8 cellular contexts compared by ENCODE assay signal in genomic region chr14:24141030-24141880, GRCh38. TPM values are rescaled to one million over a fixed set of nuclear protein-coding genes. Genes with fewer than 3 reads are reported as not detected.
A peak's percentile ranks its signal among the peaks of the same experiment; 100 is the strongest.
DNase-seq lines count a peak whose midpoint lies in the region; ATAC-seq, FAIRE-seq and TF ChIP-seq lines count a peak whose summit lies in the region.

TSS of gene EMC9 (minus strand) at chr14:24141591. CDS start at chr14:24141304, 287 bp downstream.

- ATAC-seq in HG02840 (IDR thresholded peaks at IDR 0.05; ENCODE audit: low FRiP score, unreplicated experiment) (peak; percentile 79), T-cell (replicated peaks in 1 of 4) (peak; percentile 90 to 93 (median 90))

- H3K27ac Mint-ChIP-seq in T-cell, result peak within 1 kb of the TSS; percentile 90 to 92
- peak within 1 kb of the TSS; percentile 89 for H3K27ac Mint-ChIP-seq in type B pancreatic cell

- H3K23ac ChIP-seq in trophoblast cell (ENCODE audit: low read length), result no peak within 1 kb of the TSS

- H3K4me3 ChIP-seq in trophoblast cell (ENCODE audit: low read depth, low read length), result peak within 1 kb of the TSS; percentile 94

- H3K27ac ChIP-seq in adipose tissue (ENCODE audit: low read depth, low read length) (peak within 1 kb of the TSS; percentile 61), trophoblast cell (ENCODE audit: low read depth, low read length) (peak within 1 kb of the TSS; percentile 84)

- peaks cover 1% of the 10 kb centered on the region for H3K9me3 ChIP-seq in trophoblast cell (ENCODE audit: insufficient read depth, low read depth, low read length)

- peak within 1 kb of the TSS; percentile 95 for H3K18ac ChIP-seq in trophoblast cell (ENCODE audit: low read length)

- peak within 1 kb of the TSS; percentile 92 for H3K4ac ChIP-seq in trophoblast cell (ENCODE audit: low read depth, low read length)

- H3K4me2 ChIP-seq in trophoblast cell (ENCODE audit: low read length), result peak within 1 kb of the TSS; percentile 90

- peak; percentile 72 for TF ChIP-seq CTCF in type B pancreatic cell (conservative IDR thresholded peaks at IDR 0.05)

- H3K4me1 ChIP-seq in trophoblast cell (ENCODE audit: control insufficient read depth in 1 of 2, insufficient read depth in 2 of 2, low read length in 2 of 2), result peaks cover 8 to 15% of the 10 kb centered on the region in 2 experiments

- H3K36me3 Mint-ChIP-seq in T-cell, result peaks cover 33% of the 10 kb centered on the region
- peaks cover 20% of the 10 kb centered on the region for H3K36me3 Mint-ChIP-seq in type B pancreatic cell

- peak within 1 kb of the TSS; percentile 65 for H2BK120ac ChIP-seq in trophoblast cell (ENCODE audit: insufficient read depth, low read length, poor library complexity)

- H3K79me1 ChIP-seq in trophoblast cell (ENCODE audit: low read length), result peaks cover 13% of the 10 kb centered on the region

- peak within 1 kb of the TSS; percentile 48 for H4K12ac ChIP-seq in trophoblast cell (ENCODE audit: low read depth, low read length)

- peak; percentile 82 for FAIRE-seq in GM12891 (lab: Jason Lieb, UNC)

- peaks cover 80 to 84% (median 81%) of the 10 kb centered on the region in 3 donors for H3K4me1 Mint-ChIP-seq in T-cell
- H3K4me1 Mint-ChIP-seq in type B pancreatic cell (ENCODE audit: unreplicated experiment), result peaks cover 44% of the 10 kb centered on the region

- H2BK12ac ChIP-seq in trophoblast cell (ENCODE audit: low read length), result no peak within 1 kb of the TSS

- peak within 1 kb of the TSS; percentile 83 for H4K91ac ChIP-seq in trophoblast cell (ENCODE audit: low read depth, low read length)

- H3K4me3 Mint-ChIP-seq in T-cell (peak within 1 kb of the TSS; percentile 85 to 97 (median 88)), type B pancreatic cell (peak within 1 kb of the TSS; percentile 89)

- H3K79me2 ChIP-seq in trophoblast cell (ENCODE audit: control insufficient read depth, insufficient read depth, low read length, poor library complexity), result peaks cover 8% of the 10 kb centered on the region

- no peaks in the 10 kb centered on the region for H3K27me3 ChIP-seq in trophoblast cell (ENCODE audit: insufficient read depth, low read length)

- H3K14ac ChIP-seq in trophoblast cell (ENCODE audit: low read length), result peak within 1 kb of the TSS; percentile 95

- TF ChIP-seq POLR2A in GM12891 (IDR thresholded peaks at IDR 0.05; ENCODE audit: low read depth, low read length), result peak; percentile 78; the same call in 1 of the 2 replicates

- H2AK5ac ChIP-seq in trophoblast cell (ENCODE audit: low read length), result peak within 1 kb of the TSS; percentile 67

- H3K9ac ChIP-seq in trophoblast cell (ENCODE audit: low read length), result peak within 1 kb of the TSS; percentile 88

- H3K9me3 Mint-ChIP-seq in T-cell (no peaks in the 10 kb centered on the region), type B pancreatic cell (no peaks in the 10 kb centered on the region)

- peaks cover 23% of the 10 kb centered on the region in 2 experiments for H3K36me3 ChIP-seq in trophoblast cell (ENCODE audit: control insufficient read depth in 1 of 2, insufficient read depth in 2 of 2, low read length in 2 of 2)

- CTCF ChIA-PET in T-cell (lab: Charles Lee), result interaction anchor here (0.6 to 2.2 kb wide), 5 partner anchors 20 to 167 kb away, joined by 3 to 13 read pairs (median 7); partner anchors contain the start of genes CIDEB (in 1 of the 2), DCAF11 (in 1 of the 2), IRF9 (in 1 of the 2) and NRL (in 1 of the 2)

- 0 to 1% (median 0%) methylated on average over 64 to 68 of the region's 68 CpGs for WGBS in adipose tissue, 3 donors
- no CpG with 5 or more reads among the region's 68 CpGs for WGBS in trophoblast cell (ENCODE audit: extremely low coverage, insufficient coverage, insufficient read length)

- POLR2A ChIA-PET in T-cell (lab: Charles Lee), result interaction anchor here (0.5 to 1.0 kb wide), 8 partner anchors 20 to 1046 kb away, joined by 3 to 15 read pairs (median 4); partner anchors contain the start of genes ACIN1 (in 1 of the 2), C14orf119 (in 1 of the 2), DCAF11 (in 1 of the 2) and IRF9 (in 1 of the 2)

- H3K27me3 Mint-ChIP-seq in T-cell (no peaks in the 10 kb centered on the region), type B pancreatic cell (no peaks in the 10 kb centered on the region)

- intact Hi-C loops in cardiac septum (cut with DNase I), result loop anchor here (2.0 to 5.0 kb wide), 2 partner anchors 26 to 56 kb away; partner anchors contain the start of genes DCAF11, NRL and TM9SF1

- peak; percentile 96 for DNase-seq in GM12891 (ENCODE audit: insufficient read length, low spot score)
- peak; percentile 99 for DNase-seq in NCI-H1436 treated with DMSO at 0.1 percent for 48 hours (lab: John Stamatoyannopoulos, UW)
- peak; percentile 98 to 100 (median 99) for DNase-seq in T-cell
- DNase-seq in cardiac septum (ENCODE audit: low spot score), result peak; percentile 100
- peak; percentile 100 for DNase-seq in trophoblast cell
- peak; percentile 99 for DNase-seq in type B pancreatic cell (ENCODE audit: extremely low spot score, unreplicated experiment)

- peak within 1 kb of the TSS; percentile 81 for H2BK5ac ChIP-seq in trophoblast cell (ENCODE audit: low read depth, low read length, poor library complexity)

- peak within 1 kb of the TSS; percentile 93 for H4K8ac ChIP-seq in trophoblast cell (ENCODE audit: low read depth, low read length)

- peak within 1 kb of the TSS; percentile 77 for H2AFZ ChIP-seq in trophoblast cell (ENCODE audit: insufficient read depth, low read length, poor library complexity)

TF ChIP-seq in GM12891, 5 proteins besides CTCF, POLR2A, EP300 and RAD21:
- TF ChIP-seq TAF1 (IDR thresholded peaks at IDR 0.05; ENCODE audit: low read depth, low read length), result peak; percentile 7
- TF ChIP-seq POU2F2 (IDR thresholded peaks at IDR 0.05; ENCODE audit: low read depth, low read length), result peak; percentile 53
- peak; percentile 74 for TF ChIP-seq SPI1 (IDR thresholded peaks at IDR 0.05; ENCODE audit: low read depth, low read length)
- peak; percentile 83 for TF ChIP-seq POLR2AphosphoS5 (IDR thresholded peaks at IDR 0.05; ENCODE audit: low read depth, low read length)
- TF ChIP-seq PAX5 (IDR thresholded peaks at IDR 0.05; ENCODE audit: insufficient read depth, low read length, severe bottlenecking), result peak; percentile 72

RNA-seq across cellular contexts. Expression of gene EMC9, which starts in this region (rescaled TPM):
- 25.8 TPM for polyA plus RNA-seq in GM12891 (2012; ENCODE audit: low read depth, missing spikeins)
- total RNA-seq in T-cell (10 to 100 TPM in 3 of 5 donors, 1 to 10 TPM in 2; 9.3 to 29.8 (median 20.8) TPM), cardiac septum (14.6 TPM), type B pancreatic cell (ENCODE audit: low replicate concordance) (16.2 and 25.9 TPM in 2 replicates)
- 10 to 100 TPM; 16.3 to 17.3 (median 17.2) TPM for polyA plus RNA-seq in adipose tissue
- polyA plus RNA-seq in trophoblast cell (2013), result 13.5 and 13.7 TPM in 2 replicates

Comparison
In these comparisons a context has a peak if more than half of its experiments do, and no peak if none do; other contexts are left out.
1. Peak in every context shown above with its lines: DNase-seq, ATAC-seq, H3K4me3 ChIP-seq and H3K27ac ChIP-seq.